In genomic region chr3:52364322-52364721, GRCh38 we compare ENCODE assay signal across 16 cellular contexts. TPM values are rescaled to one million over a fixed set of nuclear protein-coding genes. Genes with fewer than 3 reads are reported as not detected.
DNase-seq lines count a peak whose midpoint lies in the region; ATAC-seq and TF ChIP-seq lines count a peak whose summit lies in the region.
"Had no signal": no experiment of that assay in that cellular context is flagged by ENCODE, and none has a peak within 500 bp of the region (broad histone marks: within the 10 kb centered on the region; RNA-seq: fewer than 3 reads in every experiment).

No MANE protein-coding gene starts in this region.

- DNase-seq in Right ventricle myocardium inferior (ENCODE audit: missing footprints) (peak; percentile 37), left cardiac atrium (no peak), NCI-H69 (lab: John Stamatoyannopoulos, UW) (peak; percentile 14), endothelial cell (ENCODE audit: low spot score) (no peak), T-helper 2 cell (no peak), NCI-H2196 treated with DMSO at 0.1 percent for 48 hours (lab: John Stamatoyannopoulos, UW; ENCODE audit: unreplicated experiment) (no peak), transverse colon (no peak)
- DNase-seq: ACHN; C1 segment of cervical spinal cord; CD4-positive, alpha-beta T cell; DMS153; GF-D8 had no signal

- H3K36me3 ChIP-seq in transverse colon, result peaks cover 0 to 10% (median 1%) of the 10 kb centered on the region in 4 donors

- no peak overlapping the region for H3K27ac ChIP-seq in transverse colon
- H3K27ac ChIP-seq: HL-60 had no signal

- no peak for TF ChIP-seq EP300 in transverse colon (IDR thresholded peaks at IDR 0.05; ENCODE audit: low read depth)

- in situ Hi-C loops in transverse colon (cut with MboI; ENCODE audit: low pct_ligation_motif_present in 1 of 4, low pct_unique_long_range_greater_than_20kb in 1 of 4, low sequenced_read_pairs in 3 of 4), result no loop called here

- peak overlapping the region; percentile 9 for H3K4me3 Mint-ChIP-seq in endothelial cell (ENCODE audit: unreplicated experiment)
- H3K4me3 Mint-ChIP-seq: B cell; CD4-positive, alpha-beta T cell had no signal

- H3K9me3 Mint-ChIP-seq in endothelial cell (ENCODE audit: unreplicated experiment), result no peaks in the 10 kb centered on the region
- H3K9me3 Mint-ChIP-seq: CD4-positive, alpha-beta T cell had no signal

- no peaks in the 10 kb centered on the region for H3K27me3 ChIP-seq in transverse colon

- H3K9me3 ChIP-seq in transverse colon, result no peaks in the 10 kb centered on the region

- peaks cover 14% of the 10 kb centered on the region for H3K27me3 Mint-ChIP-seq in endothelial cell (ENCODE audit: unreplicated experiment)
- H3K27me3 Mint-ChIP-seq: B cell; CD4-positive, alpha-beta T cell had no signal

- ATAC-seq in Right ventricle myocardium inferior (no peak), left cardiac atrium (no peak), HG03196 (IDR thresholded peaks at IDR 0.05; ENCODE audit: unreplicated experiment) (no peak)
- ATAC-seq: HCT116 had no signal

- no peak overlapping the region for H3K4me3 ChIP-seq in transverse colon

- H3K4me1 ChIP-seq in transverse colon, result no peaks in the 10 kb centered on the region

- H3K27ac Mint-ChIP-seq in endothelial cell (ENCODE audit: unreplicated experiment), result no peak overlapping the region
- H3K27ac Mint-ChIP-seq: B cell; CD4-positive, alpha-beta T cell had no signal

- H3K4me1 Mint-ChIP-seq in endothelial cell (ENCODE audit: unreplicated experiment), result peaks cover 24% of the 10 kb centered on the region
- H3K4me1 Mint-ChIP-seq: B cell had no signal

- no peak for TF ChIP-seq POLR2A in transverse colon (IDR thresholded peaks at IDR 0.05)

- WGBS in transverse colon (ENCODE audit: low coverage in 1 of 2), 2 donors, result 91% methylated on average over 8 of the region's 8 CpGs; no CpG with 5 or more reads in 1 of the 2 donors

- TF ChIP-seq CTCF in endothelial cell (IDR thresholded peaks at IDR 0.05; ENCODE audit: unreplicated experiment) (no peak), transverse colon (IDR thresholded peaks at IDR 0.05) (no peak)

- peaks cover 7% of the 10 kb centered on the region for H3K36me3 Mint-ChIP-seq in endothelial cell (ENCODE audit: low read depth, unreplicated experiment)

- intact Hi-C loops in Right ventricle myocardium inferior (cut with DNase I), result no loop called here
- intact Hi-C loops in left cardiac atrium (cut with DNase I), result no loop called here
- intact Hi-C loops in transverse colon (cut with DNase I; ENCODE audit: low total_unique reads), result no loop called here

RNA-seq across cellular contexts. Expression of gene BAP1, which starts 45.5 kb away (rescaled TPM):
- total RNA-seq in Right ventricle myocardium inferior (53.3 TPM), left cardiac atrium (10 to 100 TPM; 52.6 to 62.4 TPM), endothelial cell (ENCODE audit: unreplicated experiment) (118 TPM), transverse colon (100 to 1,000 TPM in 2 of 4 donors, 10 to 100 TPM in 2; 61.8 to 588 (median 92.6) TPM)

RNA-seq across cellular contexts. Expression of gene PHF7, which starts 46.1 kb away (rescaled TPM):
- total RNA-seq in Right ventricle myocardium inferior, result 13.7 TPM
- 10 to 100 TPM; 13.1 to 16.0 TPM for total RNA-seq in left cardiac atrium
- 15.9 TPM for total RNA-seq in endothelial cell (ENCODE audit: unreplicated experiment)
- 10 to 100 TPM in 3 of 4 donors, 1 to 10 TPM in 1; 6.0 to 24.2 (median 16.4) TPM for total RNA-seq in transverse colon

RNA-seq across cellular contexts. Expression of gene DNAH1, which starts 48.2 kb away (rescaled TPM):
- total RNA-seq in Right ventricle myocardium inferior (2.2 TPM), left cardiac atrium (1 to 10 TPM; 3.3 to 4.4 TPM), endothelial cell (ENCODE audit: unreplicated experiment) (3.3 TPM), transverse colon (100 to 1,000 TPM in 1 of 4 donors, 10 to 100 TPM in 3; 17.6 to 102 (median 26.3) TPM)

Comparison
In these comparisons a context has a peak if more than half of its experiments do, and no peak if none do; other contexts are left out.
1. DNase-seq: peak in Right ventricle myocardium inferior (single experiment) and NCI-H69 (single experiment); none in left cardiac atrium (single experiment), endothelial cell (single experiment), T-helper 2 cell (0 of 5), NCI-H2196 treated with DMSO at 0.1 percent for 48 hours (single experiment) and transverse colon (single experiment).